In genomic region chr7:30027915-30028748, GRCh38 we compare ENCODE assay signal across 8 cellular contexts. TPM values are rescaled to one million over a fixed set of nuclear protein-coding genes. Genes with fewer than 3 reads are reported as not detected.
A peak's percentile ranks its signal among the peaks of the same experiment; 100 is the strongest.
DNase-seq lines count a peak whose midpoint lies in the region; ATAC-seq and TF ChIP-seq lines count a peak whose summit lies in the region.

PLEKHA8 (plus strand) TSS chr7:30028412; CDS start chr7:30028763, 351 bp downstream.

- intact Hi-C loops in Right ventricle myocardium superior (cut with DNase I) (no loop called here), tibial artery (cut with DNase I; ENCODE audit: low total_unique reads) (loop anchor here (5.0 kb wide), 2 partner anchors 41 to 109 kb away; partner anchors contain the start of gene SCRN1)

- H2AFZ ChIP-seq in SU-DHL-6 (ENCODE audit: low read depth, low read length, severe bottlenecking), result peak within 1 kb of the TSS; percentile 84
- H2AFZ ChIP-seq in parathyroid adenoma, result peak within 1 kb of the TSS; percentile 78

- H3K36me3 ChIP-seq in SU-DHL-6 (ENCODE audit: low read length) (no peaks in the 10 kb centered on the region), parathyroid adenoma (ENCODE audit: control insufficient read depth, insufficient read depth, low read length) (no peaks in the 10 kb centered on the region), tibial artery (no peaks in the 10 kb centered on the region)

- H3K27ac ChIP-seq in SU-DHL-6 (ENCODE audit: low read depth, low read length) (peak within 1 kb of the TSS; percentile 67), parathyroid adenoma (peak within 1 kb of the TSS; percentile 73), tibial artery (peak within 1 kb of the TSS; percentile 91 to 92)

- no peaks in the 10 kb centered on the region for H3K9me2 ChIP-seq in SU-DHL-6 (replicated peaks; ENCODE audit: insufficient read depth, low read length)

- ATAC-seq in Right ventricle myocardium superior (ENCODE audit: poor library complexity), result peak; percentile 89

- H4K20me1 ChIP-seq in SU-DHL-6 (ENCODE audit: low read depth, low read length), result no peaks in the 10 kb centered on the region; the same call in 1 of the 2 replicates

- H3K4me1 ChIP-seq in parathyroid adenoma, result peaks cover 6% of the 10 kb centered on the region
- peaks cover 0 to 63% (median 41%) of the 10 kb centered on the region in 4 donors for H3K4me1 ChIP-seq in tibial artery

- H3K79me2 ChIP-seq in SU-DHL-6 (ENCODE audit: insufficient read depth, low read length), result peaks cover 22% of the 10 kb centered on the region; the same call in 1 of the 2 replicates
- peaks cover 13% of the 10 kb centered on the region for H3K79me2 ChIP-seq in parathyroid adenoma

- CTCF ChIA-PET in GM10248 (lab: Yijun Ruan, JAX), result no interaction called here

- H3K9me3 ChIP-seq in SU-DHL-6 (ENCODE audit: insufficient read depth, low read length) (no peaks in the 10 kb centered on the region), parathyroid adenoma (ENCODE audit: control insufficient read depth, low read length) (no peaks in the 10 kb centered on the region), tibial artery (no peaks in the 10 kb centered on the region)

- TF ChIP-seq CTCF in GM10248 (IDR thresholded peaks at IDR 0.05; ENCODE audit: control extremely low read depth, extremely low read depth, low read depth, missing control alignments), result no peak
- no peak for TF ChIP-seq CTCF in HFF-Myc (IDR thresholded peaks at IDR 0.05; ENCODE audit: low read depth, low read length, missing control alignments)
- TF ChIP-seq CTCF in SU-DHL-6 (IDR thresholded peaks at IDR 0.05; ENCODE audit: insufficient read depth, low read length, poor library complexity, severe bottlenecking), result no peak
- no peak for TF ChIP-seq CTCF in parathyroid adenoma (IDR thresholded peaks at IDR 0.05)
- no peak for TF ChIP-seq CTCF in tibial artery (IDR thresholded peaks at IDR 0.05)

- peaks cover 23% of the 10 kb centered on the region for H3F3A ChIP-seq in SU-DHL-6 (ENCODE audit: insufficient read depth)

- H3K4me2 ChIP-seq in SU-DHL-6 (ENCODE audit: low read depth, low read length, poor library complexity, severe bottlenecking) (peak within 1 kb of the TSS; percentile 83), parathyroid adenoma (ENCODE audit: low read length) (peak within 1 kb of the TSS; percentile 83)

- H3K27me3 ChIP-seq in SU-DHL-6 (ENCODE audit: low read length), result no peaks in the 10 kb centered on the region
- no peaks in the 10 kb centered on the region for H3K27me3 ChIP-seq in parathyroid adenoma (ENCODE audit: control insufficient read depth, insufficient read depth, low read length)
- H3K27me3 ChIP-seq in tibial artery, result no peaks in the 10 kb centered on the region

- POLR2A ChIA-PET in GM10248 (lab: Yijun Ruan, JAX), result no interaction called here

- H3K9ac ChIP-seq in SU-DHL-6 (ENCODE audit: low read length), result peak within 1 kb of the TSS; percentile 65
- H3K9ac ChIP-seq in parathyroid adenoma, result peak within 1 kb of the TSS; percentile 21

- DNase-seq in GM10248 (ENCODE audit: extremely low spot score) (peak; percentile 89), HFF-Myc (ENCODE audit: extremely low read depth, low read depth) (no peak), MV-4-11 (lab: John Stamatoyannopoulos, UW) (peak; percentile 59), Right ventricle myocardium superior (peak; percentile 91), tibial artery (peak; percentile 80 to 93)
- peak; percentile 68 for DNase-seq in activated naive CD8-positive, alpha-beta T cell treated with anti-CD3 and anti-CD28 coated beads, Interleukin-2, amount 50 U/mL, for 16 hours (ENCODE audit: low read depth, low spot score)

- H3K4me3 ChIP-seq in HFF-Myc (replicated peaks; ENCODE audit: low read depth, low read length) (peak within 1 kb of the TSS; percentile 89), SU-DHL-6 (ENCODE audit: insufficient read depth, low read length, poor library complexity, severe bottlenecking) (peak within 1 kb of the TSS; percentile 64), parathyroid adenoma (ENCODE audit: low read depth, low read length) (peak within 1 kb of the TSS; percentile 91), tibial artery (peak within 1 kb of the TSS; percentile 93 to 94)

RNA-seq across cellular contexts. Expression of gene PLEKHA8, which starts in this region (rescaled TPM):
- 3.9 TPM for total RNA-seq in Right ventricle myocardium superior
